ENCODE assay signal across 8 cellular contexts in genomic region chr2:26401739-26402541, GRCh38. TPM values are rescaled to one million over a fixed set of nuclear protein-coding genes. Genes with fewer than 3 reads are reported as not detected.
DNase-seq lines count a peak whose midpoint lies in the region; ATAC-seq and TF ChIP-seq lines count a peak whose summit lies in the region.

DRC1 (plus strand) TSS chr2:26401920; CDS start chr2:26401990, 70 bp downstream.

- no peak for ATAC-seq in GM18517 (IDR thresholded peaks at IDR 0.05; ENCODE audit: unreplicated experiment)

- H3K9me3 ChIP-seq in ascending aorta = no peaks in the 10 kb centered on the region

- peaks cover 2% of the 10 kb centered on the region for H3K36me3 Mint-ChIP-seq in chondrocyte (ENCODE audit: low read depth)

- no peaks in the 10 kb centered on the region for H3K27me3 ChIP-seq in ascending aorta

- H3K36me3 ChIP-seq in ascending aorta = no peaks in the 10 kb centered on the region

- peak within 1 kb of the TSS in 6 of 7 experiments; percentile 3 to 28 (median 12) for H3K4me3 ChIP-seq in skin epidermis
- H3K4me3 ChIP-seq in ascending aorta = peak within 1 kb of the TSS in 1 of 2 donors; percentile 46

- no peaks in the 10 kb centered on the region for H3K27me3 Mint-ChIP-seq in chondrocyte (ENCODE audit: low read depth)

- no peaks in the 10 kb centered on the region for H3K4me1 ChIP-seq in ascending aorta

- no peaks in the 10 kb centered on the region for H3K9me3 Mint-ChIP-seq in chondrocyte (ENCODE audit: low read depth)

- intact Hi-C loops in ascending aorta (cut with DNase I) = no loop called here

- TF ChIP-seq CTCF in chondrocyte (IDR thresholded peaks at IDR 0.05) (peak; percentile 23), ascending aorta (IDR thresholded peaks at IDR 0.05) (no peak)

- H3K4me1 Mint-ChIP-seq in chondrocyte (ENCODE audit: low read depth) = peaks cover 4% of the 10 kb centered on the region

- peak within 1 kb of the TSS; percentile 70 for H3K27ac Mint-ChIP-seq in chondrocyte (ENCODE audit: unreplicated experiment)

- H3K27ac ChIP-seq in skin epidermis (no peak within 1 kb of the TSS), ascending aorta (no peak within 1 kb of the TSS)

- peak; percentile 5 for DNase-seq in activated naive CD4-positive, alpha-beta T cell treated with Interleukin-2 at 50 U/mL for 16 hours
- DNase-seq in activated naive CD4-positive, alpha-beta T cell (lab: John Stamatoyannopoulos, UW) = no peak
- DNase-seq in NCI-H345 treated with DMSO at 0.1 percent for 48 hours (lab: John Stamatoyannopoulos, UW; ENCODE audit: unreplicated experiment) (peak; percentile 84), chondrocyte (ENCODE audit: low spot score) (peak; percentile 93), iPS-NIHi7 (ENCODE audit: extremely low spot score) (peak; percentile 100), ascending aorta (ENCODE audit: low spot score in 2 of 2) (no peak)

- peak within 1 kb of the TSS; percentile 67 for H3K4me3 Mint-ChIP-seq in chondrocyte (ENCODE audit: unreplicated experiment)

RNA-seq across cellular contexts. Expression of gene DRC1, which starts in this region (rescaled TPM):
- 0.17 TPM in 1 of 3 replicates, not detected in the others for total RNA-seq in chondrocyte
- not detected for total RNA-seq in ascending aorta

Comparison
In these comparisons a context has a peak if more than half of its experiments do, and no peak if none do; other contexts are left out.
1. DNase-seq: peak in activated naive CD4-positive, alpha-beta T cell treated with Interleukin-2 at 50 U/mL for 16 hours (single experiment), NCI-H345 treated with DMSO at 0.1 percent for 48 hours (single experiment) and iPS-NIHi7 (single experiment); none in activated naive CD4-positive, alpha-beta T cell (0 of 4) and ascending aorta (0 of 2).
2. Peak in DNase-seq in chondrocyte; RNA of the gene not detected or under 1 TPM.